8 cellular contexts compared by ENCODE assay signal in the genomic region with DNA sequence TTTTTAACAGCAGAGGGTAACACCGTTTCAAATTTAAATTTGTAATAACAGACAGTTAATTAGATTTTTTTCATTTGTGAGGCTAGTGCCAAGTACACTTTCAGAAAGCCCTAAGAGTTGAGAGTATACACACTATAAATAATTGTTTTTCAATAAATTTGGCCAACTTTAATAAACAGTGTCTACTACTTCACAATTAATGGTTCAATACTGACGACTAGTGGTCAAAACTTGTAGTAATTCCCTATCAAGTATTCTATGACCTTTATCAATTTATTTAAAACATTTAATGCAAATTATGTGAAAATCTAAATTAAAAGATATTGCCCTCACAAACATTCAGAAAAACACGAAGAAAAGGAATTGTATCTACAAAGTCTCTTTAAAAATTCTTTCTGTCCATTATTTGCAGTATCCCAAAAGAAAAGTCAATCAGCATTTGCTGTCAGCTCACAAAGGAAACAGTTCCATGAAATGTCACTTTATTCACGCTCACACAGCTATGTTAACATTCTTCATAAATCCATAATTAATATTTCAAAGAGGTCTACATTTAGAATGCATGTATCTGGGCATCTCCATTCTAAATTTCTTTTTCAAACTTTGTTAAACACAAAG.
DNase-seq lines count a peak whose midpoint lies in the region; ATAC-seq, FAIRE-seq and TF ChIP-seq lines count a peak whose summit lies in the region.

No MANE protein-coding gene starts in this region.

- 30 to 38% methylated on average over 4 of the region's 4 CpGs for WGBS in sigmoid colon, 2 donors

- no peaks in the 10 kb centered on the region for H3K9me3 ChIP-seq in osteoblast (ENCODE audit: low read depth, low read length)
- H3K9me3 ChIP-seq in sigmoid colon, result no peaks in the 10 kb centered on the region

- H3K79me2 ChIP-seq in osteoblast (ENCODE audit: insufficient read depth, low read length), result no peaks in the 10 kb centered on the region

- no peak overlapping the region for H2AFZ ChIP-seq in osteoblast (ENCODE audit: low read length)

- H3K4me3 ChIP-seq in dorsolateral prefrontal cortex (no peak overlapping the region), osteoblast (ENCODE audit: insufficient read depth, low read length) (no peak overlapping the region), sigmoid colon (no peak overlapping the region)

- H3K4me1 ChIP-seq in osteoblast (ENCODE audit: insufficient read depth, low read length) (peaks cover 9% of the 10 kb centered on the region), sigmoid colon (peaks cover 0 to 7% (median 0%) of the 10 kb centered on the region in 4 donors)

- TF ChIP-seq CTCF in dorsolateral prefrontal cortex (IDR thresholded peaks at IDR 0.05 in 54 of 56, conservative IDR thresholded peaks at IDR 0.05 in 2 of 56; ENCODE audit: low read depth in 1 of 56, partially characterized antibody in 56 of 56), result peak; percentile 59 to 94 (median 78)
- TF ChIP-seq CTCF in osteoblast (IDR thresholded peaks at IDR 0.05; ENCODE audit: extremely low read depth, low read depth, low read length), result peak; percentile 64
- TF ChIP-seq CTCF in sigmoid colon (IDR thresholded peaks at IDR 0.05), result peak in 2 of 4 experiments; percentile 43 to 47

- H3K36me3 ChIP-seq in osteoblast (ENCODE audit: insufficient read depth, low read length) (no peaks in the 10 kb centered on the region), sigmoid colon (no peaks in the 10 kb centered on the region)

- DNase-seq in HCEC 1CT (peak; percentile 24), NCI-H526 treated with DMSO at 0.1 percent for 48 hours (lab: John Stamatoyannopoulos, UW) (peak; percentile 9), dorsolateral prefrontal cortex (no peak), osteoblast (ENCODE audit: insufficient read length, low spot score, missing footprints) (no peak), sigmoid colon (no peak), SKM-1 (lab: John Stamatoyannopoulos, UW; ENCODE audit: unreplicated experiment) (no peak)
- DNase-seq in activated T-cell treated with anti-CD3 and anti-CD28 coated beads, Interleukin-2, amount 50 U/mL, for 4 hours, result no peak

- no peak overlapping the region for H3K27ac ChIP-seq in dorsolateral prefrontal cortex
- H3K27ac ChIP-seq in osteoblast (ENCODE audit: low read depth, low read length), result no peak overlapping the region
- no peak overlapping the region for H3K27ac ChIP-seq in sigmoid colon

- H3K27me3 ChIP-seq in dorsolateral prefrontal cortex (no peaks in the 10 kb centered on the region), osteoblast (ENCODE audit: insufficient read depth, low read length) (no peaks in the 10 kb centered on the region), sigmoid colon (no peaks in the 10 kb centered on the region)

- no peak for TF ChIP-seq EP300 in sigmoid colon (IDR thresholded peaks at IDR 0.05)

- no peaks in the 10 kb centered on the region for H4K20me1 ChIP-seq in osteoblast (ENCODE audit: insufficient read depth, low read length)

- H3K9me3 Mint-ChIP-seq in activated T-cell treated with anti-CD3 and anti-CD28 coated beads, Interleukin-2, amount 50 U/mL, for 4 hours, result no peaks in the 10 kb centered on the region

- intact Hi-C loops in dorsolateral prefrontal cortex (cut with DNase I), result loop anchor here in 1 of 2 donors (5.0 kb wide), 1 partner anchor 793 kb away; no protein-coding TSS in a partner anchor
- intact Hi-C loops in sigmoid colon (cut with DNase I), result loop anchor here (10.0 kb wide), 1 partner anchor 1896 kb away; no protein-coding TSS in a partner anchor

- TF ChIP-seq POLR2A in sigmoid colon (IDR thresholded peaks at IDR 0.05), result no peak

- H3K4me1 Mint-ChIP-seq in activated T-cell treated with anti-CD3 and anti-CD28 coated beads, Interleukin-2, amount 50 U/mL, for 4 hours (ENCODE audit: low read depth), result no peaks in the 10 kb centered on the region

- ATAC-seq in activated T-cell treated with anti-CD3 and anti-CD28 coated beads, Interleukin-2, amount 50 U/mL, for 4 hours, result no peak

- peak overlapping the region; percentile 66 for H3K4me2 ChIP-seq in osteoblast (ENCODE audit: insufficient read depth, low read length)

- H3K27me3 Mint-ChIP-seq in activated T-cell treated with anti-CD3 and anti-CD28 coated beads, Interleukin-2, amount 50 U/mL, for 4 hours (ENCODE audit: low read depth), result no peaks in the 10 kb centered on the region

- H3K4me3 Mint-ChIP-seq in activated T-cell treated with anti-CD3 and anti-CD28 coated beads, Interleukin-2, amount 50 U/mL, for 4 hours, result no peak overlapping the region

- FAIRE-seq in G401.6 (lab: Jason Lieb, UNC), result peak; percentile 95

- H3K36me3 Mint-ChIP-seq in activated T-cell treated with anti-CD3 and anti-CD28 coated beads, Interleukin-2, amount 50 U/mL, for 4 hours (ENCODE audit: insufficient read depth), result peaks cover 2% of the 10 kb centered on the region

Comparison
In these comparisons a context has a peak if more than half of its experiments do, and no peak if none do; other contexts are left out.
1. DNase-seq: peak in HCEC 1CT (single experiment) and NCI-H526 treated with DMSO at 0.1 percent for 48 hours (single experiment); none in dorsolateral prefrontal cortex (0 of 10), osteoblast (single experiment), sigmoid colon (single experiment), activated T-cell treated with anti-CD3 and anti-CD28 coated beads, Interleukin-2, amount 50 U/mL, for 4 hours (single experiment) and SKM-1 (single experiment).